Comparison of ENCODE assay signal across 16 cellular contexts in genomic region chr4:6643141-6643847, GRCh38. TPM values are rescaled to one million over a fixed set of nuclear protein-coding genes. Genes with fewer than 3 reads are reported as not detected.
A peak's percentile ranks its signal among the peaks of the same experiment; 100 is the strongest.
DNase-seq lines count a peak whose midpoint lies in the region; ATAC-seq, FAIRE-seq and TF ChIP-seq lines count a peak whose summit lies in the region.
"Had no signal": no experiment of that assay in that cellular context is flagged by ENCODE, and none has a peak within 500 bp of the region (broad histone marks: within the 10 kb centered on the region; RNA-seq: fewer than 3 reads in every experiment).

No MANE protein-coding gene starts in this region.

- H3K9me3 ChIP-seq in NT2/D1 (ENCODE audit: insufficient read depth, low read length) (no peaks in the 10 kb centered on the region), H1 (ENCODE audit: insufficient read depth in 2 of 2, low read depth in 1 of 2, low read length in 1 of 2) (no peaks in the 10 kb centered on the region), psoas muscle (no peaks in the 10 kb centered on the region)
- H3K9me3 ChIP-seq: esophagus squamous epithelium had no signal

- CTCF ChIA-PET in H1 (lab: Charles Lee; ENCODE audit: partially characterized antibody): interaction anchor here (0.8 to 1.5 kb wide), 4 partner anchors 34 to 97 kb away, joined by 3 to 5 read pairs (median 4); no protein-coding TSS in a partner anchor

- no peak for TF ChIP-seq CTCF in H1 (IDR thresholded peaks at IDR 0.05; ENCODE audit: control extremely low read depth in 1 of 3, insufficient read depth in 1 of 3, low read depth in 1 of 3, low read length in 3 of 3)
- TF ChIP-seq CTCF in psoas muscle (IDR thresholded peaks at IDR 0.05): no peak

- peaks cover 7% of the 10 kb centered on the region for H3K79me1 ChIP-seq in H1 (ENCODE audit: low read depth, low read length)

- POLR2A ChIA-PET in H1 (lab: Charles Lee; ENCODE audit: partially characterized antibody): interaction anchor here (0.5 to 5.7 kb wide), 8 partner anchors 9 to 432 kb away, joined by 3 to 36 read pairs (median 4); a partner anchor contains a TSS

- H3K27ac ChIP-seq in H1 (ENCODE audit: low read depth, low read length) (no peak overlapping the region), psoas muscle (peak overlapping the region; percentile 90)
- H3K27ac ChIP-seq: cardiac muscle cell had no signal

- H4K5ac ChIP-seq in H1 (ENCODE audit: insufficient read length, low read depth, low read length): no peak overlapping the region

- H2BK15ac ChIP-seq in H1 (ENCODE audit: low read length): no peak overlapping the region

- no peak overlapping the region for H2BK5ac ChIP-seq in H1 (ENCODE audit: low read depth, low read length)

- intact Hi-C loops in psoas muscle (cut with DNase I): no loop called here
- intact Hi-C loops in posterior vena cava (cut with DNase I): no loop called here

- H3K4ac ChIP-seq in H1 (replicated peaks; ENCODE audit: insufficient read length, low read depth, low read length): no peak overlapping the region

- H3K27me3 ChIP-seq in NT2/D1 (ENCODE audit: insufficient read depth, insufficient read length) (no peaks in the 10 kb centered on the region), H1 (replicated peaks in 1 of 4; ENCODE audit: control insufficient read depth in 3 of 4, extremely low read depth in 1 of 4, insufficient read depth in 3 of 4, low read length in 3 of 4) (no peaks in the 10 kb centered on the region), psoas muscle (ENCODE audit: insufficient read depth in 3 of 3, low read length in 2 of 3) (no peaks in the 10 kb centered on the region)
- H3K27me3 ChIP-seq: cardiac muscle cell, esophagus squamous epithelium had no signal

- ATAC-seq in psoas muscle (no peak), GM21825 (IDR thresholded peaks at IDR 0.05; ENCODE audit: unreplicated experiment) (no peak)

- no peak overlapping the region for H4K91ac ChIP-seq in H1 (replicated peaks; ENCODE audit: insufficient read length, low read length)

- H3K9ac ChIP-seq in NT2/D1 (ENCODE audit: insufficient read length, low read depth) (peak overlapping the region; percentile 15), H1 (replicated peaks in 1 of 4; ENCODE audit: extremely low read depth in 1 of 4, low read depth in 3 of 4, low read length in 3 of 4) (no peak overlapping the region; a peak in 1 of 7 replicates)

- DNase-seq in activated effector memory CD4-positive, alpha-beta T cell treated with anti-CD3 and anti-CD28 coated beads, Interleukin-2, amount 50 U/mL, for 16 hours: peak; percentile 51
- DNase-seq in activated effector memory CD4-positive, alpha-beta T cell treated with Interleukin-2 at 50 U/mL for 16 hours: no peak
- no peak for DNase-seq in NT2/D1 (ENCODE audit: low read depth, low spot score)
- no peak for DNase-seq in H1 (ENCODE audit: low read depth in 1 of 2, low spot score in 2 of 2)
- no peak for DNase-seq in psoas muscle
- no peak for DNase-seq in posterior vena cava (ENCODE audit: low spot score)
- no peak for DNase-seq in glomerular visceral epithelial cell (ENCODE audit: extremely low spot score)
- DNase-seq: activated CD8-positive, alpha-beta memory T cell treated with anti-CD3 and anti-CD28 coated beads, Interleukin-2, amount 50 U/mL, for 4 hours; esophagus squamous epithelium; GDM1; NCI-H226; stimulated activated CD8-positive, alpha-beta memory T cell treated with anti-CD3 and anti-CD28 coated beads, Interleukin-4, amount 100 ng/mL, for 48 hours had no signal

- H3K4me3 ChIP-seq in NT2/D1 (ENCODE audit: insufficient read length, low read depth): no peak overlapping the region
- no peak overlapping the region for H3K4me3 ChIP-seq in H1 (ENCODE audit: extremely low read depth in 1 of 4, insufficient read depth in 2 of 4, low read depth in 3 of 4, low read length in 4 of 4)
- peak overlapping the region; percentile 97 for H3K4me3 ChIP-seq in psoas muscle
- H3K4me3 ChIP-seq: cardiac muscle cell had no signal

- no peak for TF ChIP-seq RAD21 in H1 (IDR thresholded peaks at IDR 0.05 in 1 of 2, conservative IDR thresholded peaks at IDR 0.05 in 1 of 2; ENCODE audit: low read depth in 2 of 2, low read length in 2 of 2)

- TF ChIP-seq EP300 in H1 (IDR thresholded peaks at IDR 0.05; ENCODE audit: borderline replicate concordance in 1 of 2, low read depth in 2 of 2, low read length in 2 of 2): no peak

- TF ChIP-seq POLR2A in H1 (IDR thresholded peaks at IDR 0.05; ENCODE audit: control extremely low read depth in 1 of 2, low read depth in 2 of 2, low read length in 2 of 2): 0 out of 3 replicates have a peak, but pooled peaks of 1 of the 2 experiments have one; percentile 29

- H3K4me2 ChIP-seq in H1 (ENCODE audit: insufficient read depth in 1 of 2, low read depth in 2 of 2, low read length in 2 of 2): no peak overlapping the region; a peak in 1 of 4 replicates

- H4K8ac ChIP-seq in H1 (ENCODE audit: extremely low read depth, insufficient read depth, low read length): no peak overlapping the region

- 89% methylated on average over 8 of the region's 8 CpGs; no CpG with 5 or more reads in 1 of the 2 experiments for WGBS in H1 (ENCODE audit: extremely low coverage in 1 of 2, insufficient coverage in 1 of 2, insufficient read length in 1 of 2, insufficient replicate concordance in 2 of 2, low coverage in 1 of 2, low lambda C conversion rate in 2 of 2, missing lambda C conversion rate in 1 of 2), 2 experiments
- 67 to 72% (median 70%) methylated on average over 8 of the region's 8 CpGs for WGBS in psoas muscle, 3 donors

- FAIRE-seq in H1 (lab: Jason Lieb, UNC): no peak

- H2AK5ac ChIP-seq in H1 (ENCODE audit: low read depth, low read length): no peak overlapping the region

- H3K36me3 ChIP-seq in NT2/D1 (ENCODE audit: insufficient read depth, insufficient read length, low read length) (peaks cover 24% of the 10 kb centered on the region), H1 (ENCODE audit: control insufficient read depth in 2 of 4, insufficient read depth in 4 of 4, low read length in 3 of 4) (peaks cover 0 to 22% (median 9%) of the 10 kb centered on the region in 4 experiments; a peak in 5 of 8 replicates), psoas muscle (ENCODE audit: insufficient read depth in 1 of 2, low read depth in 1 of 2) (peaks cover 0 to 21% of the 10 kb centered on the region in 2 donors)

- no peak overlapping the region for H2AFZ ChIP-seq in H1 (ENCODE audit: low read length)

- H3K23ac ChIP-seq in H1 (ENCODE audit: insufficient read length): no peak overlapping the region

- H3K4me1 ChIP-seq in NT2/D1 (ENCODE audit: insufficient read depth, insufficient read length) (peaks cover 10% of the 10 kb centered on the region), H1 (replicated peaks in 1 of 4; ENCODE audit: control insufficient read depth in 3 of 4, insufficient read depth in 4 of 4, low read length in 3 of 4) (peaks cover 0 to 9% (median 0%) of the 10 kb centered on the region in 4 experiments; a peak in 3 of 7 replicates), psoas muscle (peaks cover 23% of the 10 kb centered on the region)

- H2BK20ac ChIP-seq in H1 (ENCODE audit: low read length): no peak overlapping the region

- no peak overlapping the region for H2BK12ac ChIP-seq in H1 (ENCODE audit: low read depth, low read length)

- no peak overlapping the region for H3K18ac ChIP-seq in H1 (ENCODE audit: extremely low read depth, low read length)

- no peak overlapping the region for H2BK120ac ChIP-seq in H1 (replicated peaks; ENCODE audit: low read depth, low read length)

- H3K14ac ChIP-seq in H1 (ENCODE audit: insufficient read length): no peak overlapping the region

- H4K20me1 ChIP-seq in H1 (replicated peaks in 1 of 2; ENCODE audit: control insufficient read depth in 1 of 2, insufficient read depth in 2 of 2, low read length in 2 of 2): peaks cover 10 to 11% of the 10 kb centered on the region in 2 experiments

- peaks cover 10% of the 10 kb centered on the region for H3K23me2 ChIP-seq in H1 (ENCODE audit: low read depth, low read length)

- no peak overlapping the region for H3K56ac ChIP-seq in H1 (replicated peaks; ENCODE audit: insufficient read length, low read depth, low read length)

- H3K79me2 ChIP-seq in H1 (ENCODE audit: control insufficient read depth in 1 of 2, insufficient read depth in 2 of 2, low read length in 2 of 2): peaks cover 9 to 29% of the 10 kb centered on the region in 2 experiments

TF ChIP-seq in H1, 55 proteins besides CTCF, POLR2A, EP300 and RAD21 (continues in another document):
- TF ChIP-seq BRCA1 (IDR thresholded peaks at IDR 0.05; ENCODE audit: low read depth, low read length): no peak
- TF ChIP-seq BACH1 (IDR thresholded peaks at IDR 0.05; ENCODE audit: low read length): no peak
- TF ChIP-seq CEBPB (IDR thresholded peaks at IDR 0.05; ENCODE audit: low read depth, low read length): no peak
- TF ChIP-seq GABPA (IDR thresholded peaks at IDR 0.05; ENCODE audit: borderline replicate concordance, insufficient read depth, low read length): no peak
- no peak for TF ChIP-seq SP2 (IDR thresholded peaks at IDR 0.05; ENCODE audit: low read length)
- TF ChIP-seq SIN3A (conservative IDR thresholded peaks at IDR 0.05 in 1 of 2, IDR thresholded peaks at IDR 0.05 in 1 of 2; ENCODE audit: low read depth in 1 of 2, low read length in 2 of 2): no peak

RNA-seq across cellular contexts. Expression of gene MRFAP1, which starts 2.8 kb away (rescaled TPM):
- total RNA-seq in H1 (2021; fragmentation: NEBNext Ultra II Directional; extraction: Animal tissue kit (Norgen Biotek cat#: 25700)): 307 and 313 TPM in 2 replicates
- polyA plus RNA-seq in H1 (2011; rRNA removed) (108 and 156 TPM in 2 replicates), psoas muscle (100 to 1,000 TPM; 300 to 539 (median 398) TPM)
- 229 TPM for polyA plus RNA-seq in H1 (2011; cell fraction: cytosol; rRNA removed)
- 155 TPM for polyA plus RNA-seq in H1 (2011; cell fraction: nucleus; rRNA removed)
- polyA plus RNA-seq in H1 (2012, experiment 1 of 2): 320 to 373 TPM (median 340 TPM) in 4 replicates
- 100 TPM for polyA plus RNA-seq in H1 (2012, experiment 2 of 2)
- polyA plus RNA-seq in H1 (2013, experiment 1 of 2): 204 TPM
- polyA plus RNA-seq in H1 (2013, experiment 2 of 2): 222 TPM
- 24.7 and 28.8 TPM in 2 replicates for polyA minus RNA-seq in H1 (2011; rRNA and poly(A)+ RNA removed)
- 67.1 TPM for polyA minus RNA-seq in H1 (2011; cell fraction: cytosol; rRNA and poly(A)+ RNA removed)
- polyA minus RNA-seq in H1 (2011; cell fraction: nucleus; rRNA and poly(A)+ RNA removed): 29.4 TPM
- total RNA-seq in psoas muscle (100 to 1,000 TPM; 216 to 300 (median 250) TPM), posterior vena cava (100 to 1,000 TPM; 223 to 237 TPM)

RNA-seq across cellular contexts. Expression of gene S100P, which starts 50.4 kb away (rescaled TPM):
- not detected in 2 replicates for total RNA-seq in H1 (2021; fragmentation: NEBNext Ultra II Directional; extraction: Animal tissue kit (Norgen Biotek cat#: 25700))
- not detected in 2 replicates for polyA plus RNA-seq in H1 (2011; rRNA removed)
- polyA plus RNA-seq in H1 (2011; cell fraction: cytosol; rRNA removed): not detected
- 0.14 TPM for polyA plus RNA-seq in H1 (2011; cell fraction: nucleus; rRNA removed)
- 0.58 TPM in 1 of 4 replicates, not detected in the others for polyA plus RNA-seq in H1 (2012, experiment 1 of 2)
- polyA plus RNA-seq in H1 (2012, experiment 2 of 2): not detected
- polyA plus RNA-seq in H1 (2013, experiment 1 of 2): not detected
- polyA plus RNA-seq in H1 (2013, experiment 2 of 2): not detected
- polyA minus RNA-seq in H1 (2011; rRNA and poly(A)+ RNA removed): not detected in 2 replicates
- 12.6 TPM for polyA minus RNA-seq in H1 (2011; cell fraction: cytosol; rRNA and poly(A)+ RNA removed)
- 5.8 TPM for polyA minus RNA-seq in H1 (2011; cell fraction: nucleus; rRNA and poly(A)+ RNA removed)
- 1 to 10 TPM in 1 of 4 donors, under 1 TPM in 2, not detected in 1; 0.34 to 1.5 (median 0.68) TPM for total RNA-seq in psoas muscle
- under 1 TPM; 0.34 to 0.36 (median 0.35) TPM for polyA plus RNA-seq in psoas muscle
- total RNA-seq in posterior vena cava: 1 to 10 TPM; 3.5 to 7.8 TPM
- total RNA-seq: cardiac muscle cell, myocyte, RPMI7951 had no signal
- polyA plus RNA-seq: cardiac muscle cell had no signal
